Comparison of ENCODE assay signal across 8 cellular contexts in the genomic region with DNA sequence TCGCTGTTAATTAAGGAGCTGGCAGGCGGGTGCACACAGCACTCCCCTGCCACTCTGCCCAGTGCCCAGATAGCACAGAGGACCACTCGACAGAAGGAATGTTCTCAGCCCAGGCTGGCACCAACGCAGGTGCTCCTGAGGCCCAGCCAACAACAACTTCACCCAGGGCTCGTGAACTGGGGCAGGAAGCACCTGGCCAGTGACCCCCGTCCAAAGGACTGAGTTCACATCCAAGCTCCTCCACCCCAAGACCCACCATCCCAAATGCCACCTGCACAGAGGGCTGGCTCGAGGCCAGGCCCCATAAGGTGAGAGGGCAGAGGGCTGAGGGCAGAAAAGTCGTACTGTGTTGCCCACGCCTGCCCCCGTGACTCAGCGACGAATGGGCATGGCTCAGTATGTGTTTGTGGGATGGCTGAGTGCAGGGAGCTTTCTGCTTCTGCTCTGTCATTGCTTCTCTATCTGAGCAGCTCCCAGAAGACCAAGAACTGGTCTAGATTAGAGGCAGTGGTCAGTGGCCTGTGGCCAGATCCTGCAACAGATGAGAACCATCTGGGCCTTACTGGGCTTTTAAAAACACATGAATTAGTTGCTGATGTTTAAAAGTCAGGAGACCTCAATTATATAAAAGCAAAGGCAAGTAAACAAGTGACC.
DNase-seq lines count a peak whose midpoint lies in the region; ATAC-seq and TF ChIP-seq lines count a peak whose summit lies in the region.

No MANE protein-coding gene starts in this region.

- no peaks in the 10 kb centered on the region for H3K27me3 ChIP-seq in psoas muscle (ENCODE audit: insufficient read depth in 3 of 3, low read length in 2 of 3)

- H3K27ac ChIP-seq in psoas muscle = peak overlapping the region; percentile 96

- H3K36me3 ChIP-seq in psoas muscle (ENCODE audit: insufficient read depth in 1 of 2, low read depth in 1 of 2) = peaks cover 6 to 52% of the 10 kb centered on the region in 2 donors

- DNase-seq in AG10803 (ENCODE audit: low read depth) (peak; percentile 96), NCI-H1105 treated with DMSO at 0.1 percent for 48 hours (lab: John Stamatoyannopoulos, UW) (peak; percentile 71), fibroblast of villous mesenchyme (ENCODE audit: low read depth) (peak; percentile 98), psoas muscle (peak; percentile 72 to 78), 8988T (no peak)
- peak; percentile 36 for DNase-seq in activated gamma-delta T cell treated with anti-CD3 and anti-CD28 coated beads, Interleukin-2, amount 50 U/mL, for 16 hours (ENCODE audit: low read depth)

- ATAC-seq in psoas muscle = peak in 3 of 4 donors; percentile 15 to 26 (median 16)
- no peak for ATAC-seq in HG02610 (IDR thresholded peaks at IDR 0.05; ENCODE audit: unreplicated experiment)
- no peak for ATAC-seq in HG02852 (IDR thresholded peaks at IDR 0.05; ENCODE audit: unreplicated experiment)

- WGBS in psoas muscle, 3 donors = 25 to 37% (median 29%) methylated on average over 12 of the region's 12 CpGs

- H3K9me3 ChIP-seq in psoas muscle = no peaks in the 10 kb centered on the region

- TF ChIP-seq CTCF in AG10803 (conservative IDR thresholded peaks at IDR 0.05; ENCODE audit: low read length) (no peak), fibroblast of villous mesenchyme (IDR thresholded peaks at IDR 0.05; ENCODE audit: insufficient read depth, low read depth, low read length) (no peak), psoas muscle (IDR thresholded peaks at IDR 0.05) (no peak)

- H3K4me3 ChIP-seq in AG10803 (ENCODE audit: low read length) = no peak overlapping the region
- no peak overlapping the region for H3K4me3 ChIP-seq in fibroblast of villous mesenchyme (ENCODE audit: low read depth, low read length)
- no peak overlapping the region for H3K4me3 ChIP-seq in psoas muscle

- intact Hi-C loops in psoas muscle (cut with DNase I) = loop anchor here (2.0 to 5.0 kb wide), 3 partner anchors 32 to 150 kb away; a partner anchor contains a TSS

- peaks cover 71% of the 10 kb centered on the region for H3K4me1 ChIP-seq in psoas muscle

Comparison
In these comparisons a context has a peak if more than half of its experiments do, and no peak if none do; other contexts are left out.
1. ATAC-seq: peak in psoas muscle (3 of 4); none in HG02610 (single experiment) and HG02852 (single experiment).